28 cellular contexts compared by ENCODE assay signal in the genomic region with DNA sequence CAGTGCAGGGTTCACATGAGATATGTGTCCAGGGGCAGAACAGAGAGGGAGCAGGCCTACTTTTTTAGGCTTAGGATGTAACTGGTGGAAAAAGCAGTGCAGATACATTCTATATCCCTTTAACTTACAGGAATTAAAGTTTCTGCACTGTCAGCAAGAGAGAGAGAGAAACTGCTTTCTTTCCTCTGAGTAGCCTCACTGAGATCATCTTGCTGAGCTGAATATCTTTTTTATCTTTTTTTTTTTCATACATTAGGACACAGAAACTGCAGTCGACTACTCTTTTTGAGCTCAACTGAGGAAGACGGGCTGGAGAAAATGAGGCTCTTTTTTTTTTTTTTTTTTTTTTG. TPM values are rescaled to one million over a fixed set of nuclear protein-coding genes. Genes with fewer than 3 reads are reported as not detected.
"Had no signal": no experiment of that assay in that cellular context is flagged by ENCODE, and none has a peak within 500 bp of the region (broad histone marks: within the 10 kb centered on the region; RNA-seq: fewer than 3 reads in every experiment).

No MANE protein-coding gene starts in this region.

- H3K9me3 Mint-ChIP-seq: activated CD4-positive, alpha-beta T cell treated with anti-CD3 and anti-CD28 coated beads, Interleukin-2, amount 10 ng/mL, durations not matched to agents 24 days and 14 days; activated naive CD4-positive, alpha-beta T cell treated with anti-CD3 and anti-CD28 coated beads for 36 hours; activated T-cell treated with anti-CD3 and anti-CD28 coated beads, Interleukin-2, amount 50 U/mL, for 4 hours had no signal

- H3K36me3 ChIP-seq: cardiac muscle cell had no signal

- ATAC-seq: activated CD8-positive, alpha-beta memory T cell treated with anti-CD3 and anti-CD28 coated beads, Interleukin-2, amount 10 ng/mL, durations not matched to agents 7 days and 5 days; activated T-cell treated with anti-CD3 and anti-CD28 coated beads, Interleukin-2, amount 50 U/mL, for 4 hours; Panc1; T-helper 17 cell had no signal

- H3K27me3 ChIP-seq: cardiac muscle cell had no signal

- H3K4me3 Mint-ChIP-seq: activated B cell treated with CpG ODN at 0.5 μM for 24 hours; activated CD4-positive, alpha-beta T cell treated with anti-CD3 and anti-CD28 coated beads, Interleukin-2, amount 10 ng/mL, durations not matched to agents 24 days and 14 days; activated CD8-positive, alpha-beta memory T cell treated with anti-CD3 and anti-CD28 coated beads, Interleukin-2, amount 10 ng/mL, durations not matched to agents 7 days and 5 days; activated naive CD4-positive, alpha-beta T cell treated with anti-CD3 and anti-CD28 coated beads for 36 hours; activated naive CD8-positive, alpha-beta T cell; activated T-cell treated with anti-CD3 and anti-CD28 coated beads, Interleukin-2, amount 50 U/mL, for 4 hours; brain; T-helper 17 cell had no signal

- H3K27ac Mint-ChIP-seq: activated B cell treated with CpG ODN at 0.5 μM for 24 hours; activated CD4-positive, alpha-beta T cell treated with anti-CD3 and anti-CD28 coated beads, Interleukin-2, amount 10 ng/mL, durations not matched to agents 24 days and 14 days; activated CD8-positive, alpha-beta memory T cell treated with anti-CD3 and anti-CD28 coated beads, Interleukin-2, amount 10 ng/mL, durations not matched to agents 7 days and 5 days; activated naive CD4-positive, alpha-beta T cell treated with anti-CD3 and anti-CD28 coated beads for 36 hours; activated naive CD8-positive, alpha-beta T cell; brain; T-helper 17 cell had no signal

- H3K36me3 Mint-ChIP-seq: activated CD8-positive, alpha-beta memory T cell treated with anti-CD3 and anti-CD28 coated beads, Interleukin-2, amount 10 ng/mL, durations not matched to agents 7 days and 5 days; activated naive CD8-positive, alpha-beta T cell; brain had no signal

- H3K27ac ChIP-seq: cardiac muscle cell had no signal

- H3K27me3 Mint-ChIP-seq: activated CD4-positive, alpha-beta T cell treated with anti-CD3 and anti-CD28 coated beads, Interleukin-2, amount 10 ng/mL, durations not matched to agents 24 days and 14 days; activated naive CD8-positive, alpha-beta T cell had no signal

- H3K4me1 Mint-ChIP-seq: activated B cell treated with CpG ODN at 0.5 μM for 24 hours; activated CD4-positive, alpha-beta T cell treated with anti-CD3 and anti-CD28 coated beads, Interleukin-2, amount 10 ng/mL, durations not matched to agents 24 days and 14 days; activated CD8-positive, alpha-beta memory T cell treated with anti-CD3 and anti-CD28 coated beads, Interleukin-2, amount 10 ng/mL, durations not matched to agents 7 days and 5 days; brain; T-helper 17 cell had no signal

- H3K4me3 ChIP-seq: cardiac muscle cell had no signal

- DNase-seq: activated B cell treated with CpG ODN at 0.5 μM for 24 hours; activated CD4-positive, alpha-beta T cell treated with anti-CD3 and anti-CD28 coated beads for 1 hour; activated CD4-positive, alpha-beta T cell treated with anti-CD3 and anti-CD28 coated beads, Interleukin-2, amount 10 ng/mL, durations not matched to agents 24 days and 14 days; activated CD4-positive, alpha-beta T cell treated with anti-CD3 and anti-CD28 coated beads, Interleukin-2, amount 50 U/mL, for 48 hours; activated CD8-positive, alpha-beta memory T cell treated with anti-CD3 and anti-CD28 coated beads, Interleukin-2, amount 10 ng/mL, durations not matched to agents 7 days and 5 days; activated gamma-delta T cell; activated naive CD4-positive, alpha-beta T cell treated with anti-CD3 and anti-CD28 coated beads for 36 hours; activated T-cell treated with anti-CD3 and anti-CD28 coated beads, Interleukin-2, amount 50 U/mL, for 4 hours; amygdala; Kasumi-1; NCI-H1092; NCI-H1417; NCI-H1930; NCI-H2171; NCI-H345; NCI-H510A treated with DMSO at 0.1 percent for 48 hours; NCI-H69; NK-92 treated with Interleukin-12 subunit alpha and Interleukin-12 subunit beta, amount 100 ng/mL, for 24 hours; OCI-M1; SHP77 treated with DMSO at 0.1 percent for 48 hours; T-helper 17 cell; T1000 had no signal

RNA-seq across cellular contexts. Expression of a gene that starts 50.1 kb away (rescaled TPM):
- total RNA-seq: activated B cell treated with CpG ODN at 0.5 μM for 24 hours; activated CD4-positive, alpha-beta T cell treated with anti-CD3 and anti-CD28 coated beads, Interleukin-2, amount 10 ng/mL, durations not matched to agents 24 days and 14 days; activated CD8-positive, alpha-beta memory T cell treated with anti-CD3 and anti-CD28 coated beads, Interleukin-2, amount 10 ng/mL, durations not matched to agents 7 days and 5 days; activated naive CD4-positive, alpha-beta T cell treated with anti-CD3 and anti-CD28 coated beads for 36 hours; activated T-cell treated with anti-CD3 and anti-CD28 coated beads, Interleukin-2, amount 50 U/mL, for 4 hours; astrocyte; cardiac muscle cell; SK-MEL-5; T-helper 17 cell had no signal
- polyA plus RNA-seq: cardiac muscle cell had no signal
